8 cellular contexts compared by ENCODE assay signal in genomic region chr4:1899149-1900086, GRCh38. TPM values are rescaled to one million over a fixed set of nuclear protein-coding genes. Genes with fewer than 3 reads are reported as not detected.
DNase-seq lines count a peak whose midpoint lies in the region; ATAC-seq and TF ChIP-seq lines count a peak whose summit lies in the region.

No MANE protein-coding gene starts in this region.

- H3K27ac ChIP-seq in dorsolateral prefrontal cortex, result peak overlapping the region in 2 of 59 donors; percentile 19 to 25

- H3K27me3 ChIP-seq in dorsolateral prefrontal cortex, result no peaks in the 10 kb centered on the region

- peak; percentile 23 for DNase-seq in AG09309 (ENCODE audit: low read depth)
- peak; percentile 45 for DNase-seq in NCI-H526 treated with DMSO at 0.1 percent for 48 hours (lab: John Stamatoyannopoulos, UW)
- peak; percentile 62 to 74 for DNase-seq in activated CD4-positive, alpha-beta T cell treated with anti-CD3 and anti-CD28 coated beads, Interleukin-2, amount 50 U/mL, for 48 hours
- DNase-seq in dorsolateral prefrontal cortex, result peak; percentile 43 to 80 (median 70)
- DNase-seq in lung microvascular endothelial cell (ENCODE audit: low read depth in 2 of 2), result peak; percentile 83 to 88
- DNase-seq in stimulated activated CD8-positive, alpha-beta memory T cell treated with anti-CD3 and anti-CD28 coated beads, Interleukin-12 subunit alpha, Interleukin-12 subunit beta, amount 100 ng/mL, for 4 hours (ENCODE audit: low read depth), result peak; percentile 36

- TF ChIP-seq CTCF in AG09309 (IDR thresholded peaks at IDR 0.05; ENCODE audit: control insufficient read depth, insufficient read depth, low read depth, low read length, missing control alignments) (peak; percentile 77), dorsolateral prefrontal cortex (IDR thresholded peaks at IDR 0.05 in 54 of 56, conservative IDR thresholded peaks at IDR 0.05 in 2 of 56; ENCODE audit: low read depth in 1 of 56, partially characterized antibody in 56 of 56) (peak; percentile 81 to 97 (median 92))

- H3K4me3 ChIP-seq in AG09309 (ENCODE audit: control insufficient read depth, low read depth, low read length) (no peak overlapping the region), dorsolateral prefrontal cortex (peak overlapping the region in 3 of 59 donors; percentile 11 to 28 (median 27))

- intact Hi-C loops in dorsolateral prefrontal cortex (cut with DNase I), result loop anchor here (5.0 to 10.0 kb wide), 5 partner anchors 37 to 152 kb away; no protein-coding TSS in a partner anchor

- peak; percentile 61 for ATAC-seq in GM18868 (IDR thresholded peaks at IDR 0.05; ENCODE audit: unreplicated experiment)
- ATAC-seq in HG03439 (IDR thresholded peaks at IDR 0.05; ENCODE audit: unreplicated experiment), result peak; percentile 75

RNA-seq across cellular contexts. Expression of gene NSD2, which starts 28.2 kb away (rescaled TPM):
- total RNA-seq in dorsolateral prefrontal cortex (100 to 1,000 TPM in 91 of 120 experiments, 10 to 100 TPM in 29; 78.8 to 144 (median 108) TPM), lung microvascular endothelial cell (29.9 and 32.7 TPM in 2 replicates)

RNA-seq across cellular contexts. Expression of gene LETM1, which starts 43.5 kb away (rescaled TPM):
- total RNA-seq in dorsolateral prefrontal cortex, result 10 to 100 TPM; 36.9 to 61.2 (median 48.6) TPM
- total RNA-seq in lung microvascular endothelial cell, result 48.6 and 70.2 TPM in 2 replicates

Comparison
In these comparisons a context has a peak if more than half of its experiments do, and no peak if none do; other contexts are left out.
1. DNase-seq: peak in every context shown above with its lines; median percentile 86 in lung microvascular endothelial cell; 70 in dorsolateral prefrontal cortex; 68 in activated CD4-positive, alpha-beta T cell treated with anti-CD3 and anti-CD28 coated beads, Interleukin-2, amount 50 U/mL, for 48 hours; 45 in NCI-H526 treated with DMSO at 0.1 percent for 48 hours; 36 in stimulated activated CD8-positive, alpha-beta memory T cell treated with anti-CD3 and anti-CD28 coated beads, Interleukin-12 subunit alpha, Interleukin-12 subunit beta, amount 100 ng/mL, for 4 hours; 23 in AG09309.